In the genomic region with DNA sequence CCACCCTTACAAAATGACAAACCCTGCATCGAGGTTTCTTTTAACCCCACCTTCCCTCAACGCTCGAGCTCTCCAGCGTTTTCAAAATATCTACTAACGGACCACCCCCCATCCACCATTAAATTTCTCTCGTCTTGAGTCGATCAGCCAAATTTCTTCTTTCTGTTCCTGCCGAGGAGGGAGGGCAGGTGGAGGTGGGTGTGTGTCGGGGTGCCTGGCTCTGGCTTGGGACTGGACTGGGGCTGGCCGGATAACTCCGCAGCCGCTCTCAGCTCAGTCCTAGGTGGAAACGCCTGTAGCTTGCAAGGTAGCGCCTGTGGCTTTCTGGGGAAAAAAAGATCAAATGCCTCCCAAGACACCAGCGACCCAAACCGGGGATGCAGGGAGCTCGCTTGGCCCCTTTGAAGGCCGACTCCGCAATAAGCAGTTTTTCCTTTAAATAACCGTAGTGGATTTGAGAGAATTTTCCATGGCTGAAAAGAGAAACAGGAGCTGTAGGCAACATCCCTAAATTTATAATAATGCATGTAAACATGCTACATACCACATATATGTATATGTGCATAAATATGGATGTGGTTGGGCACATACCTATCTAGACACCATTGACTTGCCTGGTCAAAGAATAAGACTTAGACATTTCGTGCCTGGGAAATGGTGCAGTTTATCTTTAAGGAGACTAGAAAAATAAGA, we compare ENCODE assay signal across 8 cellular contexts. TPM values are rescaled to one million over a fixed set of nuclear protein-coding genes. Genes with fewer than 3 reads are reported as not detected.
A peak's percentile ranks its signal among the peaks of the same experiment; 100 is the strongest.
DNase-seq lines count a peak whose midpoint lies in the region; ATAC-seq and TF ChIP-seq lines count a peak whose summit lies in the region.

No MANE protein-coding gene starts in this region.

- ATAC-seq in natural killer cell (no peak), GM18498 (IDR thresholded peaks at IDR 0.05; ENCODE audit: unreplicated experiment) (no peak), GM18519 (IDR thresholded peaks at IDR 0.05; ENCODE audit: low FRiP score, unreplicated experiment) (no peak)

- peak; percentile 71 for DNase-seq in DMS153 treated with DMSO at 0.1 percent for 48 hours (lab: John Stamatoyannopoulos, UW; ENCODE audit: unreplicated experiment)
- no peak for DNase-seq in DMS153 (lab: John Stamatoyannopoulos, UW)
- peak; percentile 10 for DNase-seq in NCI-H2171 (lab: John Stamatoyannopoulos, UW)
- DNase-seq in chondrocyte (ENCODE audit: low spot score): no peak
- DNase-seq in natural killer cell: no peak
- no peak for DNase-seq in central memory CD4-positive, alpha-beta T cell

- intact Hi-C loops in natural killer cell (cut with micrococcal nuclease): no loop called here

- H3K27me3 Mint-ChIP-seq in chondrocyte (ENCODE audit: low read depth) (peaks cover 35% of the 10 kb centered on the region), natural killer cell (ENCODE audit: low read depth in 2 of 2) (peaks cover 42 to 43% of the 10 kb centered on the region in 2 donors)

- H3K9me3 Mint-ChIP-seq in chondrocyte (ENCODE audit: low read depth): no peaks in the 10 kb centered on the region
- no peaks in the 10 kb centered on the region for H3K9me3 Mint-ChIP-seq in natural killer cell

- peak overlapping the region; percentile 78 for H3K4me3 Mint-ChIP-seq in chondrocyte (ENCODE audit: unreplicated experiment)
- peak overlapping the region; percentile 82 for H3K4me3 Mint-ChIP-seq in natural killer cell

- H3K27ac Mint-ChIP-seq in chondrocyte (ENCODE audit: unreplicated experiment): no peak overlapping the region
- no peak overlapping the region for H3K27ac Mint-ChIP-seq in natural killer cell

- H3K36me3 Mint-ChIP-seq in chondrocyte (ENCODE audit: low read depth): no peaks in the 10 kb centered on the region
- H3K36me3 Mint-ChIP-seq in natural killer cell: no peaks in the 10 kb centered on the region

- H3K4me1 Mint-ChIP-seq in chondrocyte (ENCODE audit: low read depth) (peaks cover 25% of the 10 kb centered on the region), natural killer cell (peaks cover 20 to 25% of the 10 kb centered on the region in 2 donors)

- TF ChIP-seq CTCF in chondrocyte (IDR thresholded peaks at IDR 0.05) (no peak), natural killer cell (IDR thresholded peaks at IDR 0.05) (no peak)

RNA-seq across cellular contexts. Expression of gene TMEM178B, which starts 1.9 kb away (rescaled TPM):
- total RNA-seq in chondrocyte (0.12 to 0.92 TPM (median 0.92 TPM) in 3 replicates), natural killer cell (not detected)

RNA-seq across cellular contexts. Expression of gene MRPS33, which starts 57.2 kb away (rescaled TPM):
- total RNA-seq in chondrocyte (27.9 to 36.2 TPM (median 29.4 TPM) in 3 replicates), natural killer cell (10 to 100 TPM; 12.8 to 14.1 (median 13.7) TPM)

Comparison
In these comparisons a context has a peak if more than half of its experiments do, and no peak if none do; other contexts are left out.
1. DNase-seq: peak in DMS153 treated with DMSO at 0.1 percent for 48 hours (single experiment) and NCI-H2171 (single experiment); none in DMS153 (single experiment), chondrocyte (single experiment), natural killer cell (single experiment) and central memory CD4-positive, alpha-beta T cell (single experiment).